In genomic region chr22:30277547-30278344, GRCh38 we compare ENCODE assay signal across 7 cellular contexts. TPM values are rescaled to one million over a fixed set of nuclear protein-coding genes. Genes with fewer than 3 reads are reported as not detected.
DNase-seq lines count a peak whose midpoint lies in the region; ATAC-seq and TF ChIP-seq lines count a peak whose summit lies in the region.

No MANE protein-coding gene starts in this region.

- no peaks in the 10 kb centered on the region for H3K9me3 ChIP-seq in subcutaneous abdominal adipose tissue (ENCODE audit: control insufficient read depth in 5 of 5, low read length in 5 of 5)

- H3K4me1 ChIP-seq in subcutaneous abdominal adipose tissue (ENCODE audit: control insufficient read depth in 5 of 5, insufficient read depth in 5 of 5, low read length in 5 of 5) = peaks cover 15 to 79% (median 68%) of the 10 kb centered on the region in 5 donors

- no peaks in the 10 kb centered on the region for H3K9me3 Mint-ChIP-seq in activated T-helper 2 cell treated with anti-CD3 and anti-CD28 coated beads, Interferon-gamma antibody, Interleukin-2, Interleukin-4, amounts not matched to agents 10 μg/mL and 5 μg/mL and 100 μg/mL, durations not matched to agents 14 hours and 24 hours and 36 hours
- H3K9me3 Mint-ChIP-seq in activated T-cell treated with anti-CD3 and anti-CD28 coated beads, Interleukin-2, amount 50 U/mL, for 72 hours = no peaks in the 10 kb centered on the region

- peak overlapping the region in 3 of 5 donors; percentile 32 to 56 (median 42) for H3K9ac ChIP-seq in subcutaneous abdominal adipose tissue (ENCODE audit: low read length in 5 of 5)

- H3K27me3 ChIP-seq in HL-60 (ENCODE audit: insufficient read depth, poor library complexity, severe bottlenecking) = no peaks in the 10 kb centered on the region
- H3K27me3 ChIP-seq in subcutaneous abdominal adipose tissue (ENCODE audit: control insufficient read depth in 5 of 5, insufficient read depth in 4 of 5, low read length in 5 of 5) = no peaks in the 10 kb centered on the region

- ATAC-seq in left ventricle myocardium superior (peak; percentile 53), HG02970 (IDR thresholded peaks at IDR 0.05; ENCODE audit: low FRiP score, unreplicated experiment) (no peak)
- ATAC-seq in activated T-cell treated with anti-CD3 and anti-CD28 coated beads, Interleukin-2, amount 50 U/mL, for 72 hours (replicated peaks in 1 of 2) = no peak

- peak overlapping the region; percentile 47 for H3K27ac ChIP-seq in HL-60 (replicated peaks)
- H3K27ac ChIP-seq in subcutaneous abdominal adipose tissue (ENCODE audit: low read depth, low read length) = peak overlapping the region; percentile 54

- peak overlapping the region; percentile 12 for H3K27ac Mint-ChIP-seq in activated T-helper 2 cell treated with anti-CD3 and anti-CD28 coated beads, Interferon-gamma antibody, Interleukin-2, Interleukin-4, amounts not matched to agents 10 μg/mL and 5 μg/mL and 100 μg/mL, durations not matched to agents 14 hours and 24 hours and 36 hours
- H3K27ac Mint-ChIP-seq in activated T-cell treated with anti-CD3 and anti-CD28 coated beads, Interleukin-2, amount 50 U/mL, for 72 hours = no peak overlapping the region

- no peaks in the 10 kb centered on the region for H3K27me3 Mint-ChIP-seq in activated T-helper 2 cell treated with anti-CD3 and anti-CD28 coated beads, Interferon-gamma antibody, Interleukin-2, Interleukin-4, amounts not matched to agents 10 μg/mL and 5 μg/mL and 100 μg/mL, durations not matched to agents 14 hours and 24 hours and 36 hours (ENCODE audit: low read depth)
- H3K27me3 Mint-ChIP-seq in activated T-cell treated with anti-CD3 and anti-CD28 coated beads, Interleukin-2, amount 50 U/mL, for 72 hours (ENCODE audit: low read depth) = no peaks in the 10 kb centered on the region

- H3K36me3 Mint-ChIP-seq in activated T-helper 2 cell treated with anti-CD3 and anti-CD28 coated beads, Interferon-gamma antibody, Interleukin-2, Interleukin-4, amounts not matched to agents 10 μg/mL and 5 μg/mL and 100 μg/mL, durations not matched to agents 14 hours and 24 hours and 36 hours (ENCODE audit: low read depth) = peaks cover 34% of the 10 kb centered on the region
- peaks cover 0 to 2% of the 10 kb centered on the region in 2 donors for H3K36me3 Mint-ChIP-seq in activated T-cell treated with anti-CD3 and anti-CD28 coated beads, Interleukin-2, amount 50 U/mL, for 72 hours (ENCODE audit: insufficient read depth in 2 of 2)

- H3K4me3 ChIP-seq in HL-60 (replicated peaks; ENCODE audit: insufficient read depth, low read length) = no peak overlapping the region
- peak overlapping the region in 2 of 5 donors; percentile 19 to 45 for H3K4me3 ChIP-seq in subcutaneous abdominal adipose tissue (ENCODE audit: low read depth in 1 of 5, low read length in 5 of 5)

- intact Hi-C loops in activated T-helper 2 cell treated with anti-CD3 and anti-CD28 coated beads, Interferon-gamma antibody, Interleukin-2, Interleukin-4, amounts not matched to agents 10 μg/mL and 5 μg/mL and 100 μg/mL, durations not matched to agents 14 hours and 24 hours and 36 hours (cut with micrococcal nuclease) = no loop called here
- intact Hi-C loops in left ventricle myocardium superior (cut with micrococcal nuclease) = no loop called here

- DNase-seq in HL-60 (ENCODE audit: low read depth in 1 of 2, low spot score in 1 of 2) = peak in 1 of 2 experiments; percentile 40
- DNase-seq in activated T-helper 2 cell treated with anti-CD3 and anti-CD28 coated beads, Interferon-gamma antibody, Interleukin-2, Interleukin-4, amounts not matched to agents 10 μg/mL and 5 μg/mL and 100 μg/mL, durations not matched to agents 14 hours and 24 hours and 36 hours (ENCODE audit: low spot score) = no peak
- DNase-seq in left ventricle myocardium superior = no peak
- DNase-seq in germinal center (ENCODE audit: low spot score) = no peak
- DNase-seq in activated T-cell treated with anti-CD3 and anti-CD28 coated beads, Interleukin-2, amount 50 U/mL, for 72 hours = no peak

- no peak overlapping the region for H3K4me3 Mint-ChIP-seq in activated T-helper 2 cell treated with anti-CD3 and anti-CD28 coated beads, Interferon-gamma antibody, Interleukin-2, Interleukin-4, amounts not matched to agents 10 μg/mL and 5 μg/mL and 100 μg/mL, durations not matched to agents 14 hours and 24 hours and 36 hours (ENCODE audit: low read depth)
- H3K4me3 Mint-ChIP-seq in activated T-cell treated with anti-CD3 and anti-CD28 coated beads, Interleukin-2, amount 50 U/mL, for 72 hours = no peak overlapping the region

- TF ChIP-seq CTCF in HL-60 (IDR thresholded peaks at IDR 0.05; ENCODE audit: insufficient read depth, low read length) = no peak

- H3K4me1 Mint-ChIP-seq in activated T-helper 2 cell treated with anti-CD3 and anti-CD28 coated beads, Interferon-gamma antibody, Interleukin-2, Interleukin-4, amounts not matched to agents 10 μg/mL and 5 μg/mL and 100 μg/mL, durations not matched to agents 14 hours and 24 hours and 36 hours (ENCODE audit: low read depth) = peaks cover 53% of the 10 kb centered on the region
- peaks cover 36% of the 10 kb centered on the region for H3K4me1 Mint-ChIP-seq in activated T-cell treated with anti-CD3 and anti-CD28 coated beads, Interleukin-2, amount 50 U/mL, for 72 hours (ENCODE audit: low read depth)

- no peaks in the 10 kb centered on the region for H3K36me3 ChIP-seq in subcutaneous abdominal adipose tissue (ENCODE audit: control insufficient read depth in 5 of 5, insufficient read depth in 5 of 5, low read length in 5 of 5)

RNA-seq across cellular contexts. Expression of gene OSM, which starts 11.1 kb away (rescaled TPM):
- 148 and 152 TPM in 2 replicates for total RNA-seq in activated T-helper 2 cell treated with anti-CD3 and anti-CD28 coated beads, Interferon-gamma antibody, Interleukin-2, Interleukin-4, amounts not matched to agents 10 μg/mL and 5 μg/mL and 100 μg/mL, durations not matched to agents 14 hours and 24 hours and 36 hours
- not detected for total RNA-seq in left ventricle myocardium superior
- 10 to 100 TPM; 20.9 to 21.9 TPM for total RNA-seq in activated T-cell treated with anti-CD3 and anti-CD28 coated beads, Interleukin-2, amount 50 U/mL, for 72 hours

RNA-seq across cellular contexts. Expression of gene CASTOR1, which starts 11.6 kb away (rescaled TPM):
- 11.1 TPM in 2 replicates for total RNA-seq in activated T-helper 2 cell treated with anti-CD3 and anti-CD28 coated beads, Interferon-gamma antibody, Interleukin-2, Interleukin-4, amounts not matched to agents 10 μg/mL and 5 μg/mL and 100 μg/mL, durations not matched to agents 14 hours and 24 hours and 36 hours
- total RNA-seq in left ventricle myocardium superior = 7.6 TPM
- 1 to 10 TPM; 6.2 to 7.4 TPM for total RNA-seq in activated T-cell treated with anti-CD3 and anti-CD28 coated beads, Interleukin-2, amount 50 U/mL, for 72 hours

RNA-seq across cellular contexts. Expression of gene LIF, which starts 31.2 kb away (rescaled TPM):
- 919 and 932 TPM in 2 replicates for total RNA-seq in activated T-helper 2 cell treated with anti-CD3 and anti-CD28 coated beads, Interferon-gamma antibody, Interleukin-2, Interleukin-4, amounts not matched to agents 10 μg/mL and 5 μg/mL and 100 μg/mL, durations not matched to agents 14 hours and 24 hours and 36 hours
- 0.64 TPM for total RNA-seq in left ventricle myocardium superior
- 10 to 100 TPM; 67.9 to 71.3 TPM for total RNA-seq in activated T-cell treated with anti-CD3 and anti-CD28 coated beads, Interleukin-2, amount 50 U/mL, for 72 hours

RNA-seq across cellular contexts. Expression of gene TBC1D10A, which starts 49.0 kb away (rescaled TPM):
- 26.8 and 29.4 TPM in 2 replicates for total RNA-seq in activated T-helper 2 cell treated with anti-CD3 and anti-CD28 coated beads, Interferon-gamma antibody, Interleukin-2, Interleukin-4, amounts not matched to agents 10 μg/mL and 5 μg/mL and 100 μg/mL, durations not matched to agents 14 hours and 24 hours and 36 hours
- total RNA-seq in left ventricle myocardium superior = 6.2 TPM
- total RNA-seq in activated T-cell treated with anti-CD3 and anti-CD28 coated beads, Interleukin-2, amount 50 U/mL, for 72 hours = 10 to 100 TPM; 25.6 to 30.0 TPM

Comparison
In these comparisons a context has a peak if more than half of its experiments do, and no peak if none do; other contexts are left out.
1. RNA of gene OSM, which starts 11.1 kb away (total RNA-seq): 148 to 152 TPM in activated T-helper 2 cell treated with anti-CD3 and anti-CD28 coated beads, Interferon-gamma antibody, Interleukin-2, Interleukin-4, amounts not matched to agents 10 μg/mL and 5 μg/mL and 100 μg/mL, durations not matched to agents 14 hours and 24 hours and 36 hours and 20.9 to 21.9 TPM in activated T-cell treated with anti-CD3 and anti-CD28 coated beads, Interleukin-2, amount 50 U/mL, for 72 hours; not detected in left ventricle myocardium superior (single experiment); every median in the first group is over 10 times any median in the second.
2. RNA of gene LIF, which starts 31.2 kb away (total RNA-seq): 919 to 932 TPM in activated T-helper 2 cell treated with anti-CD3 and anti-CD28 coated beads, Interferon-gamma antibody, Interleukin-2, Interleukin-4, amounts not matched to agents 10 μg/mL and 5 μg/mL and 100 μg/mL, durations not matched to agents 14 hours and 24 hours and 36 hours and 67.9 to 71.3 TPM in activated T-cell treated with anti-CD3 and anti-CD28 coated beads, Interleukin-2, amount 50 U/mL, for 72 hours; 0.64 TPM in left ventricle myocardium superior (single experiment); every median in the first group is over 10 times any median in the second.